ENCODE assay signal across 6 cellular contexts in the genomic region with DNA sequence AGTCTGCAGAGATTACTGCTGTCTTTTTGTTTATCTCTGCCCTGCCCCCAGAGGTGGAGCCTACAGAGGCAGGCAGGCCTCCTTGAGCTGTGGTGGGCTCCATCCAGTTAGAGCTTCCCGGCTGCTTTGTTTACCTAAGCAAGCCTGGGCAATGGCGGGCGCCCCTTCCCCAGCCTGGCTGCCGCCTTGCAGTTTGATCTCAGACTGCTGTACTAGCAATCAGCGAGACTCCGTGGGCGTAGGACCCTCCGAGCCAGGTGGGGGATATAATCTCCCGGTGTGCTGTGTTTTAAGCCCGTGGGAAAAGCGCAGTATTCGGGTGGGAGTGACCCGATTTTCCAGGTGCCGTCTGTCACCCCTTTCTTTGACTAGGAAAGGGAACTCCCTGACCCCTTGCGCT. TPM values are rescaled to one million over a fixed set of nuclear protein-coding genes. Genes with fewer than 3 reads are reported as not detected.
A peak's percentile ranks its signal among the peaks of the same experiment; 100 is the strongest.
DNase-seq lines count a peak whose midpoint lies in the region; ATAC-seq and TF ChIP-seq lines count a peak whose summit lies in the region.
"Not testable (repeated sequence)": the region's sequence is repeated elsewhere in the genome, so short reads cannot be mapped to it uniquely, and the experiment has no call there.

No MANE protein-coding gene starts in this region.

- H3K18ac ChIP-seq in H9 (ENCODE audit: insufficient read length, low read depth, low read length), result not testable (repeated sequence)

- H3K14ac ChIP-seq in H9 (ENCODE audit: insufficient read depth, low read length), result not testable (repeated sequence)

- not testable (repeated sequence) for H4K8ac ChIP-seq in H9 (replicated peaks; ENCODE audit: insufficient read length, low read depth, low read length)

- H3K9ac ChIP-seq in H9 (ENCODE audit: extremely low read depth, insufficient read length, low read length), result not testable (repeated sequence)

- TF ChIP-seq CTCF in H9 (conservative IDR thresholded peaks at IDR 0.05); cardiac muscle cell (IDR thresholded peaks at IDR 0.05; ENCODE audit: low read depth, low read length); nephron progenitor cell (IDR thresholded peaks at IDR 0.05); type B pancreatic cell (conservative IDR thresholded peaks at IDR 0.05): not testable (repeated sequence)

- not testable (repeated sequence) for H2BK15ac ChIP-seq in H9 (ENCODE audit: low read depth, low read length)

- not testable (repeated sequence) for H3K4me1 ChIP-seq in H9 (ENCODE audit: insufficient read depth, low read length)
- peaks cover 30% of the 10 kb centered on the region for H3K4me1 ChIP-seq in cardiac muscle cell (ENCODE audit: low read depth)

- H2AFZ ChIP-seq in H9 (ENCODE audit: low read length), result not testable (repeated sequence)

- not testable (repeated sequence) for H3K27ac ChIP-seq in H9 (ENCODE audit: insufficient read length, low read depth, low read length)
- H3K27ac ChIP-seq in cardiac muscle cell, result peak overlapping the region; percentile 54

- H3K56ac ChIP-seq in H9 (ENCODE audit: insufficient read length, low read depth, low read length), result not testable (repeated sequence)

- H3K79me1 ChIP-seq in H9 (ENCODE audit: insufficient read depth, low read depth, low read length, poor library complexity, severe bottlenecking), result not testable (repeated sequence)

- ATAC-seq in central memory CD8-positive, alpha-beta T cell (replicated peaks; ENCODE audit: extremely low read depth, poor library complexity, severe bottlenecking), result not testable (repeated sequence)

- H3K36me3 Mint-ChIP-seq in H9 (ENCODE audit: insufficient read depth in 1 of 3, low read depth in 3 of 3) (peaks cover 1 to 11% (median 2%) of the 10 kb centered on the region in 3 experiments; a peak in 4 of 7 replicates), nephron progenitor cell (ENCODE audit: low read depth) (peaks cover 29% of the 10 kb centered on the region)
- H3K36me3 Mint-ChIP-seq in central memory CD8-positive, alpha-beta T cell (ENCODE audit: insufficient read depth); type B pancreatic cell: not testable (repeated sequence)

- H3K27me3 Mint-ChIP-seq in H9 (ENCODE audit: low read depth); nephron progenitor cell (ENCODE audit: low read depth, poor library complexity); type B pancreatic cell: not testable (repeated sequence)
- H3K27me3 Mint-ChIP-seq in central memory CD8-positive, alpha-beta T cell, result peaks cover 21% of the 10 kb centered on the region

- H3K23me2 ChIP-seq in H9 (ENCODE audit: insufficient read length, low read depth, low read length, poor library complexity, severe bottlenecking), result not testable (repeated sequence)

- H3K27ac Mint-ChIP-seq in H9 (peak overlapping the region; percentile 31 to 93 (median 91); a peak in 5 of 7 replicates), nephron progenitor cell (peak overlapping the region; percentile 90), type B pancreatic cell (peak overlapping the region; percentile 35)
- H3K27ac Mint-ChIP-seq in central memory CD8-positive, alpha-beta T cell (ENCODE audit: low read depth), result peak overlapping the region; percentile 42

- not testable (repeated sequence) for H3K9me3 ChIP-seq in H9 (ENCODE audit: control insufficient read depth, low read depth, low read length); cardiac muscle cell (ENCODE audit: low read depth)

- not testable (repeated sequence) for H3K36me3 ChIP-seq in cardiac muscle cell

- H3K4me1 Mint-ChIP-seq in H9, result peaks cover 21 to 30% of the 10 kb centered on the region in 2 experiments
- peaks cover 16% of the 10 kb centered on the region for H3K4me1 Mint-ChIP-seq in central memory CD8-positive, alpha-beta T cell
- H3K4me1 Mint-ChIP-seq in nephron progenitor cell, result peaks cover 49% of the 10 kb centered on the region
- peaks cover 22% of the 10 kb centered on the region for H3K4me1 Mint-ChIP-seq in type B pancreatic cell (ENCODE audit: unreplicated experiment)

- not testable (repeated sequence) for H3K23ac ChIP-seq in H9 (ENCODE audit: insufficient read length, low read depth, low read length)

- not testable (repeated sequence) for H2BK120ac ChIP-seq in H9 (ENCODE audit: low read depth, low read length, poor library complexity, severe bottlenecking)

- H4K20me1 ChIP-seq in H9 (ENCODE audit: control insufficient read depth, insufficient read depth, insufficient read length), result not testable (repeated sequence)

- H3K4me2 ChIP-seq in H9 (ENCODE audit: insufficient read depth, insufficient read length, low read length), result not testable (repeated sequence)

- no CpG with 5 or more reads among the region's 15 CpGs for WGBS in H9 (ENCODE audit: extremely low coverage, insufficient read length, low lambda C conversion rate)

- H3K4me3 Mint-ChIP-seq in H9 (peak overlapping the region in 1 of 2 experiments; percentile 45; a peak in 2 of 5 replicates), nephron progenitor cell (peak overlapping the region; percentile 10)
- H3K4me3 Mint-ChIP-seq in central memory CD8-positive, alpha-beta T cell; type B pancreatic cell: not testable (repeated sequence)

- intact Hi-C loops in posterior vena cava (cut with DNase I), result not testable (repeated sequence)

- not testable (repeated sequence) for H3K27me3 ChIP-seq in H9 (ENCODE audit: insufficient read depth, low read length); cardiac muscle cell

- not testable (repeated sequence) for H3K79me2 ChIP-seq in H9 (ENCODE audit: insufficient read depth, low read length)

- not testable (repeated sequence) for H4K91ac ChIP-seq in H9 (ENCODE audit: insufficient read length, low read depth, low read length)

- H2BK20ac ChIP-seq in H9 (ENCODE audit: low read depth, low read length, poor library complexity, severe bottlenecking), result not testable (repeated sequence)

- not testable (repeated sequence) for H4K5ac ChIP-seq in H9 (ENCODE audit: insufficient read length, low read depth, low read length)

- H2BK12ac ChIP-seq in H9 (ENCODE audit: insufficient read length, low read depth, low read length), result not testable (repeated sequence)

- not testable (repeated sequence) for H3K4me3 ChIP-seq in cardiac muscle cell

- H3K9me3 Mint-ChIP-seq in H9 (peaks cover 1 to 13% of the 10 kb centered on the region in 2 experiments; a peak in 2 of 5 replicates), nephron progenitor cell (peaks cover 40% of the 10 kb centered on the region)
- H3K9me3 Mint-ChIP-seq in central memory CD8-positive, alpha-beta T cell; type B pancreatic cell: not testable (repeated sequence)

- not testable (repeated sequence) for H2BK5ac ChIP-seq in H9 (ENCODE audit: insufficient read length, low read length)

- DNase-seq in H9; central memory CD8-positive, alpha-beta T cell (ENCODE audit: low spot score in 2 of 2); cardiac muscle cell (ENCODE audit: low read depth in 1 of 2, low spot score in 1 of 2); nephron progenitor cell; type B pancreatic cell (ENCODE audit: extremely low spot score, unreplicated experiment): not testable (repeated sequence)
- DNase-seq in posterior vena cava (ENCODE audit: low spot score), result peak; percentile 49

- H3T11ph ChIP-seq in H9 (ENCODE audit: low read length), result not testable (repeated sequence)

- H3K4ac ChIP-seq in H9 (ENCODE audit: low read depth, low read length), result not testable (repeated sequence)

- not testable (repeated sequence) for H2AK5ac ChIP-seq in H9 (ENCODE audit: insufficient read length, low read length)

RNA-seq across cellular contexts. Expression of gene GAS2, which starts 14.1 kb away (rescaled TPM):
- total RNA-seq in H9 (2021) (1.7 and 1.8 TPM in 2 replicates), cardiac muscle cell (9.6 TPM in 2 replicates), posterior vena cava (1 to 10 TPM; 1.2 to 1.5 TPM), type B pancreatic cell (ENCODE audit: low replicate concordance) (8.9 and 15.6 TPM in 2 replicates)
- 6.2 and 8.2 TPM in 2 replicates for polyA plus RNA-seq in cardiac muscle cell

RNA-seq across cellular contexts. Expression of gene FANCF, which starts 26.7 kb away (rescaled TPM):
- total RNA-seq in H9 (2021), result 15.3 and 17.8 TPM in 2 replicates
- 16.3 and 21.6 TPM in 2 replicates for total RNA-seq in cardiac muscle cell
- polyA plus RNA-seq in cardiac muscle cell, result 14.5 and 23.6 TPM in 2 replicates
- 1 to 10 TPM; 5.1 to 5.6 TPM for total RNA-seq in posterior vena cava
- 22.5 and 23.2 TPM in 2 replicates for total RNA-seq in type B pancreatic cell (ENCODE audit: low replicate concordance)

Comparison
In these comparisons a context has a peak if more than half of its experiments do, and no peak if none do; other contexts are left out.
1. H3K27ac Mint-ChIP-seq: peak in every context shown above with its lines; median percentile 91 in H9; 90 in nephron progenitor cell; 42 in central memory CD8-positive, alpha-beta T cell; 35 in type B pancreatic cell.